Comparison of ENCODE assay signal across 14 cellular contexts in genomic region chr4:25346913-25347312, GRCh38. TPM values are rescaled to one million over a fixed set of nuclear protein-coding genes. Genes with fewer than 3 reads are reported as not detected.
DNase-seq lines count a peak whose midpoint lies in the region; ATAC-seq and TF ChIP-seq lines count a peak whose summit lies in the region.
"Had no signal": no experiment of that assay in that cellular context is flagged by ENCODE, and none has a peak within 500 bp of the region (broad histone marks: within the 10 kb centered on the region; RNA-seq: fewer than 3 reads in every experiment).

No MANE protein-coding gene starts in this region.

- CTCF ChIA-PET in activated naive CD4-positive, alpha-beta T cell treated with anti-CD3 and anti-CD28 coated beads for 36 hours (lab: Charles Lee) = interaction anchor here (1.2 to 2.0 kb wide), 2 partner anchors 20 to 35 kb away, joined by 4 to 9 read pairs; partner anchors contain the start of gene ZCCHC4

- no peak overlapping the region for H3K4me3 Mint-ChIP-seq in activated naive CD4-positive, alpha-beta T cell treated with anti-CD3 and anti-CD28 coated beads for 36 hours
- H3K4me3 Mint-ChIP-seq in stimulated activated naive CD8-positive, alpha-beta T cell treated with anti-CD3 and anti-CD28 coated beads, Interleukin-15, Interleukin-2, amounts not matched to agents 100 ng/mL and 50 ng/mL, for 24 hours = no peak overlapping the region
- H3K4me3 Mint-ChIP-seq in naive thymus-derived CD8-positive, alpha-beta T cell = no peak overlapping the region
- H3K4me3 Mint-ChIP-seq in progenitor cell of endocrine pancreas (ENCODE audit: low read depth) = no peak overlapping the region

- intact Hi-C loops in activated naive CD4-positive, alpha-beta T cell treated with anti-CD3 and anti-CD28 coated beads for 36 hours (cut with micrococcal nuclease) = loop anchor here (2.0 kb wide), 1 partner anchor 26 kb away; no protein-coding TSS in a partner anchor

- peak; percentile 11 for DNase-seq in activated naive CD4-positive, alpha-beta T cell treated with anti-CD3 and anti-CD28 coated beads for 36 hours
- DNase-seq in activated naive CD4-positive, alpha-beta T cell treated with anti-CD3 and anti-CD28 coated beads, Interleukin-2, amount 50 U/mL, for 16 hours = no peak
- DNase-seq in iPS-NIHi7 (ENCODE audit: extremely low spot score) (no peak), progenitor cell of endocrine pancreas (ENCODE audit: low spot score, unreplicated experiment) (no peak)
- no peak for DNase-seq in naive thymus-derived CD8-positive, alpha-beta T cell
- DNase-seq: activated CD4-positive, alpha-beta T cell treated with anti-CD3 and anti-CD28 coated beads for 48 hours; hypothalamus; lower lobe of right lung; occipital lobe; small intestine; transverse colon had no signal

- no peaks in the 10 kb centered on the region for H3K27me3 Mint-ChIP-seq in activated naive CD4-positive, alpha-beta T cell treated with anti-CD3 and anti-CD28 coated beads for 36 hours (ENCODE audit: low read depth)
- no peaks in the 10 kb centered on the region for H3K27me3 Mint-ChIP-seq in stimulated activated naive CD8-positive, alpha-beta T cell treated with anti-CD3 and anti-CD28 coated beads, Interleukin-15, Interleukin-2, amounts not matched to agents 100 ng/mL and 50 ng/mL, for 24 hours
- no peaks in the 10 kb centered on the region for H3K27me3 Mint-ChIP-seq in naive thymus-derived CD8-positive, alpha-beta T cell
- H3K27me3 Mint-ChIP-seq in progenitor cell of endocrine pancreas = no peaks in the 10 kb centered on the region

- peaks cover 8% of the 10 kb centered on the region for H3K36me3 Mint-ChIP-seq in activated naive CD4-positive, alpha-beta T cell treated with anti-CD3 and anti-CD28 coated beads for 36 hours (ENCODE audit: low read depth)
- H3K36me3 Mint-ChIP-seq in stimulated activated naive CD8-positive, alpha-beta T cell treated with anti-CD3 and anti-CD28 coated beads, Interleukin-15, Interleukin-2, amounts not matched to agents 100 ng/mL and 50 ng/mL, for 24 hours (ENCODE audit: low read depth) = peaks cover 27% of the 10 kb centered on the region
- peaks cover 0 to 57% (median 11%) of the 10 kb centered on the region in 3 donors for H3K36me3 Mint-ChIP-seq in naive thymus-derived CD8-positive, alpha-beta T cell
- H3K36me3 Mint-ChIP-seq in progenitor cell of endocrine pancreas (ENCODE audit: insufficient read depth) = peaks cover 3% of the 10 kb centered on the region

- H3K4me1 Mint-ChIP-seq in activated naive CD4-positive, alpha-beta T cell treated with anti-CD3 and anti-CD28 coated beads for 36 hours (ENCODE audit: low read depth) = peaks cover 6% of the 10 kb centered on the region
- peaks cover 12% of the 10 kb centered on the region for H3K4me1 Mint-ChIP-seq in stimulated activated naive CD8-positive, alpha-beta T cell treated with anti-CD3 and anti-CD28 coated beads, Interleukin-15, Interleukin-2, amounts not matched to agents 100 ng/mL and 50 ng/mL, for 24 hours (ENCODE audit: low read depth)
- peaks cover 0 to 4% (median 2%) of the 10 kb centered on the region in 4 donors for H3K4me1 Mint-ChIP-seq in naive thymus-derived CD8-positive, alpha-beta T cell
- H3K4me1 Mint-ChIP-seq in progenitor cell of endocrine pancreas (ENCODE audit: low read depth) = peaks cover 11% of the 10 kb centered on the region

- no peak overlapping the region for H3K27ac Mint-ChIP-seq in activated naive CD4-positive, alpha-beta T cell treated with anti-CD3 and anti-CD28 coated beads for 36 hours
- peak overlapping the region; percentile 9 for H3K27ac Mint-ChIP-seq in stimulated activated naive CD8-positive, alpha-beta T cell treated with anti-CD3 and anti-CD28 coated beads, Interleukin-15, Interleukin-2, amounts not matched to agents 100 ng/mL and 50 ng/mL, for 24 hours
- peak overlapping the region in 5 of 10 donors; percentile 1 to 83 (median 34) for H3K27ac Mint-ChIP-seq in naive thymus-derived CD8-positive, alpha-beta T cell
- no peak overlapping the region for H3K27ac Mint-ChIP-seq in progenitor cell of endocrine pancreas

- peak; percentile 87 for ATAC-seq in HG02610 (IDR thresholded peaks at IDR 0.05; ENCODE audit: unreplicated experiment)
- peak; percentile 56 for ATAC-seq in HG03521 (IDR thresholded peaks at IDR 0.05; ENCODE audit: unreplicated experiment)
- no peak for ATAC-seq in naive thymus-derived CD8-positive, alpha-beta T cell
- ATAC-seq: lower lobe of right lung had no signal

- POLR2A ChIA-PET in naive thymus-derived CD8-positive, alpha-beta T cell (lab: Charles Lee) = no interaction called here

- no peaks in the 10 kb centered on the region for H3K9me3 Mint-ChIP-seq in activated naive CD4-positive, alpha-beta T cell treated with anti-CD3 and anti-CD28 coated beads for 36 hours
- H3K9me3 Mint-ChIP-seq in stimulated activated naive CD8-positive, alpha-beta T cell treated with anti-CD3 and anti-CD28 coated beads, Interleukin-15, Interleukin-2, amounts not matched to agents 100 ng/mL and 50 ng/mL, for 24 hours = peaks cover 4% of the 10 kb centered on the region
- no peaks in the 10 kb centered on the region for H3K9me3 Mint-ChIP-seq in naive thymus-derived CD8-positive, alpha-beta T cell
- H3K9me3 Mint-ChIP-seq in progenitor cell of endocrine pancreas (ENCODE audit: low read depth) = no peaks in the 10 kb centered on the region

- TF ChIP-seq CTCF in progenitor cell of endocrine pancreas (IDR thresholded peaks at IDR 0.05; ENCODE audit: unreplicated experiment) = no peak

RNA-seq across cellular contexts. Expression of gene ANAPC4, which starts 30.1 kb away (rescaled TPM):
- 10 to 100 TPM; 23.1 to 27.3 TPM for total RNA-seq in activated naive CD4-positive, alpha-beta T cell treated with anti-CD3 and anti-CD28 coated beads for 36 hours
- total RNA-seq in naive thymus-derived CD8-positive, alpha-beta T cell = 10 to 100 TPM; 54.9 to 55.8 TPM
- 10 to 100 TPM; 16.3 to 19.1 (median 17.6) TPM for polyA plus RNA-seq in naive thymus-derived CD8-positive, alpha-beta T cell
- total RNA-seq in progenitor cell of endocrine pancreas = 39.5 and 48.4 TPM in 2 replicates

RNA-seq across cellular contexts. Expression of gene ZCCHC4, which starts 34.3 kb away (rescaled TPM):
- 10 to 100 TPM; 10.5 to 11.9 TPM for total RNA-seq in activated naive CD4-positive, alpha-beta T cell treated with anti-CD3 and anti-CD28 coated beads for 36 hours
- 10 to 100 TPM; 14.0 to 14.6 TPM for total RNA-seq in naive thymus-derived CD8-positive, alpha-beta T cell
- polyA plus RNA-seq in naive thymus-derived CD8-positive, alpha-beta T cell = 10 to 100 TPM in 1 of 3 donors, 1 to 10 TPM in 2; 5.9 to 10.4 (median 6.3) TPM
- total RNA-seq in progenitor cell of endocrine pancreas = 12.1 and 12.7 TPM in 2 replicates

Comparison
In these comparisons a context has a peak if more than half of its experiments do, and no peak if none do; other contexts are left out.
1. ATAC-seq: peak in HG02610 (single experiment) and HG03521 (single experiment); none in naive thymus-derived CD8-positive, alpha-beta T cell (0 of 2).